25 cellular contexts compared by ENCODE assay signal in genomic region chr7:140451716-140452115, GRCh38. TPM values are rescaled to one million over a fixed set of nuclear protein-coding genes. Genes with fewer than 3 reads are reported as not detected.
DNase-seq lines count a peak whose midpoint lies in the region; ATAC-seq, FAIRE-seq and TF ChIP-seq lines count a peak whose summit lies in the region.
"Had no signal": no experiment of that assay in that cellular context is flagged by ENCODE, and none has a peak within 500 bp of the region (broad histone marks: within the 10 kb centered on the region; RNA-seq: fewer than 3 reads in every experiment).

No MANE protein-coding gene starts in this region.

- CTCF ChIA-PET in SK-N-SH (lab: Yijun Ruan, JAX): interaction anchor here (2.4 kb wide), 1 partner anchor 8 kb away, joined by 13 read pairs; no protein-coding TSS in a partner anchor

- H3K9me2 ChIP-seq in SK-N-SH: no peaks in the 10 kb centered on the region

- intact Hi-C loops in colonic mucosa (cut with DNase I): no loop called here

- WGBS in SK-N-SH (ENCODE audit: low lambda C conversion rate): 63% methylated on average over 1 of the region's 1 CpG

- 0 out of 2 replicates have a peak, but pooled peaks cover 2% of the 10 kb centered on the region for H4K20me1 ChIP-seq in SK-N-SH (ENCODE audit: insufficient read depth)

- no peaks in the 10 kb centered on the region for H3K27me3 Mint-ChIP-seq in neural crest cell (ENCODE audit: low read depth)
- H3K27me3 Mint-ChIP-seq: memory B cell; naive B cell; stimulated activated naive CD8-positive, alpha-beta T cell treated with anti-CD3 and anti-CD28 coated beads, Interleukin-15, Interleukin-2, amounts not matched to agents 100 ng/mL and 50 ng/mL, for 24 hours had no signal

- TF ChIP-seq RAD21 in SK-N-SH (IDR thresholded peaks at IDR 0.05; ENCODE audit: low read length): no peak

- POLR2A ChIA-PET in SK-N-SH (lab: Yijun Ruan, JAX): no interaction called here

- no peaks in the 10 kb centered on the region for H3F3A ChIP-seq in SK-N-SH (replicated peaks; ENCODE audit: insufficient read depth)

- no peaks in the 10 kb centered on the region for H3K27me3 ChIP-seq in SK-N-SH (ENCODE audit: insufficient read depth)
- H3K27me3 ChIP-seq in colonic mucosa: no peaks in the 10 kb centered on the region
- no peaks in the 10 kb centered on the region for H3K27me3 ChIP-seq in Peyer's patch
- H3K27me3 ChIP-seq: SJSA1, tibial nerve had no signal

- H3K4me3 ChIP-seq in SK-N-SH (ENCODE audit: low read depth in 2 of 2, low read length in 1 of 2): no peak overlapping the region
- no peak overlapping the region for H3K4me3 ChIP-seq in colonic mucosa
- H3K4me3 ChIP-seq in Peyer's patch: no peak overlapping the region
- H3K4me3 ChIP-seq: GM23248, SJSA1, tibial nerve had no signal

- FAIRE-seq in HTR-8/SVneo (lab: Jason Lieb, UNC): no peak
- FAIRE-seq: astrocyte, G401.6, GM18507 had no signal

- no peak for TF ChIP-seq EP300 in SK-N-SH (IDR thresholded peaks at IDR 0.05; ENCODE audit: borderline replicate concordance in 1 of 2, low read depth in 1 of 2, low read length in 1 of 2)

- H3K27ac ChIP-seq in SK-N-SH (ENCODE audit: low read depth in 2 of 2, low read length in 1 of 2) (no peak overlapping the region), colonic mucosa (peak overlapping the region; percentile 54), Peyer's patch (no peak overlapping the region)
- H3K27ac ChIP-seq: 22Rv1, GM23248, KMS-11, SJSA1, tibial nerve had no signal

- no peak for TF ChIP-seq CTCF in SK-N-SH (IDR thresholded peaks at IDR 0.05)
- TF ChIP-seq CTCF in colonic mucosa (IDR thresholded peaks at IDR 0.05): no peak
- TF ChIP-seq CTCF in neural crest cell (conservative IDR thresholded peaks at IDR 0.05): no peak
- no peak for TF ChIP-seq CTCF in Peyer's patch (IDR thresholded peaks at IDR 0.05)

- H3K27ac Mint-ChIP-seq in neural crest cell (ENCODE audit: unreplicated experiment): peak overlapping the region; percentile 24
- H3K27ac Mint-ChIP-seq: memory B cell; stimulated activated naive CD8-positive, alpha-beta T cell treated with anti-CD3 and anti-CD28 coated beads, Interleukin-15, Interleukin-2, amounts not matched to agents 100 ng/mL and 50 ng/mL, for 24 hours; T-helper 1 cell treated with Interleukin-12 subunit alpha and Interleukin-12 subunit beta and Interleukin-4 antibody, amounts not matched to agents 30 μg/mL and 1 μg/mL, for 36 hours had no signal

- H3K4me3 Mint-ChIP-seq in neural crest cell: no peak overlapping the region
- H3K4me3 Mint-ChIP-seq: memory B cell; stimulated activated naive CD8-positive, alpha-beta T cell treated with anti-CD3 and anti-CD28 coated beads, Interleukin-15, Interleukin-2, amounts not matched to agents 100 ng/mL and 50 ng/mL, for 24 hours; T-helper 1 cell treated with Interleukin-12 subunit alpha and Interleukin-12 subunit beta and Interleukin-4 antibody, amounts not matched to agents 30 μg/mL and 1 μg/mL, for 36 hours had no signal

- H3K9ac ChIP-seq in SK-N-SH (no peak overlapping the region), colonic mucosa (ENCODE audit: low read depth in 2 of 2, low read length in 2 of 2) (peak overlapping the region in 1 of 2 donors; percentile 27)
- H3K9ac ChIP-seq: GM23248, KMS-11 had no signal

- H3K36me3 ChIP-seq in SK-N-SH (replicated peaks in 1 of 2; ENCODE audit: control insufficient read depth in 1 of 2, insufficient read depth in 2 of 2, low read length in 1 of 2) (peaks cover 37 to 38% of the 10 kb centered on the region in 2 experiments), colonic mucosa (no peaks in the 10 kb centered on the region), Peyer's patch (peaks cover 0 to 47% (median 0%) of the 10 kb centered on the region in 3 donors)

- no peak for DNase-seq in SK-N-SH
- peak; percentile 25 for DNase-seq in NCI-H69 (lab: John Stamatoyannopoulos, UW)
- DNase-seq in colonic mucosa: no peak
- no peak for DNase-seq in neural crest cell (ENCODE audit: low read depth, low spot score)
- DNase-seq in HTR-8/SVneo (ENCODE audit: insufficient read length, low spot score): no peak
- no peak for DNase-seq in NCI-H446 treated with DMSO at 0.1 percent for 48 hours (lab: John Stamatoyannopoulos, UW)
- no peak for DNase-seq in Peyer's patch
- DNase-seq: central memory CD4-positive, alpha-beta T cell; GM23248; naive B cell; NCI-H1436; stimulated activated CD4-positive, alpha-beta T cell treated with anti-CD3 and anti-CD28 coated beads, Interleukin-15, amount 100 ng/mL, for 24 hours had no signal

- ATAC-seq in SK-N-SH treated with all-trans-retinoic acid at 6 μM for 48 hours: peak; percentile 18

- no peaks in the 10 kb centered on the region for H3K4me1 Mint-ChIP-seq in neural crest cell

- H3K4me1 ChIP-seq in SK-N-SH (ENCODE audit: control insufficient read depth in 1 of 2, insufficient read depth in 2 of 2, low read depth in 1 of 2, low read length in 1 of 2) (no peaks in the 10 kb centered on the region), colonic mucosa (peaks cover 6% of the 10 kb centered on the region), Peyer's patch (peaks cover 0 to 5% (median 0%) of the 10 kb centered on the region in 4 donors)
- H3K4me1 ChIP-seq: SJSA1 had no signal

- H3K79me2 ChIP-seq in SK-N-SH (ENCODE audit: insufficient read depth): no peaks in the 10 kb centered on the region

- no peak overlapping the region for H3K4me2 ChIP-seq in SK-N-SH
- H3K4me2 ChIP-seq: KMS-11 had no signal

- H3K9me3 ChIP-seq in SK-N-SH (no peaks in the 10 kb centered on the region), colonic mucosa (no peaks in the 10 kb centered on the region), Peyer's patch (no peaks in the 10 kb centered on the region)
- H3K9me3 ChIP-seq: SJSA1, tibial nerve had no signal

- TF ChIP-seq POLR2A in Peyer's patch (IDR thresholded peaks at IDR 0.05): no peak

- peaks cover 14% of the 10 kb centered on the region for H3K36me3 Mint-ChIP-seq in neural crest cell (ENCODE audit: low read depth)

- H3K9me3 Mint-ChIP-seq in neural crest cell: no peaks in the 10 kb centered on the region
- H3K9me3 Mint-ChIP-seq: activated naive CD4-positive, alpha-beta T cell treated with anti-CD3 and anti-CD28 coated beads, Interleukin-2, amount 50 U/mL, for 72 hours; memory B cell; naive B cell; stimulated activated naive CD8-positive, alpha-beta T cell treated with anti-CD3 and anti-CD28 coated beads, Interleukin-15, Interleukin-2, amounts not matched to agents 100 ng/mL and 50 ng/mL, for 24 hours; T-helper 1 cell treated with Interleukin-12 subunit alpha and Interleukin-12 subunit beta and Interleukin-4 antibody, amounts not matched to agents 30 μg/mL and 1 μg/mL, for 36 hours had no signal

- no peak overlapping the region for H2AFZ ChIP-seq in SK-N-SH (ENCODE audit: low read depth)
- H2AFZ ChIP-seq: GM23248 had no signal

TF ChIP-seq in SK-N-SH treated with all-trans-retinoic acid at 6 μM for 48 hours, 23 proteins besides CTCF, POLR2A, EP300 and RAD21 (continues in another document):
- no peak for TF ChIP-seq CSDC2 (CRISPR knock-in tag; IDR thresholded peaks at IDR 0.05)

TF ChIP-seq in SK-N-SH, 30 proteins besides CTCF, POLR2A, EP300 and RAD21 (continues in another document):
- TF ChIP-seq RFX5 (IDR thresholded peaks at IDR 0.05; ENCODE audit: low read length) (no peak), TEAD4 (IDR thresholded peaks at IDR 0.05; ENCODE audit: borderline replicate concordance, insufficient read depth) (no peak), SIN3A (IDR thresholded peaks at IDR 0.05; ENCODE audit: borderline replicate concordance, low read depth, low read length) (no peak), REST (IDR thresholded peaks at IDR 0.05; ENCODE audit: low read depth, low read length) (no peak), FOXM1 (IDR thresholded peaks at IDR 0.05; ENCODE audit: low read depth) (no peak)

RNA-seq across cellular contexts. Expression of gene MKRN1, which starts 27.6 kb away (rescaled TPM):
- 53.5 and 61.4 TPM in 2 replicates for polyA plus RNA-seq in SK-N-SH (2012; rRNA removed)
- polyA plus RNA-seq in SK-N-SH (2012; cell fraction: cytosol; rRNA removed): 59.4 and 62.2 TPM in 2 replicates
- 46.5 and 61.8 TPM in 2 replicates for polyA plus RNA-seq in SK-N-SH (2012; cell fraction: nucleus; rRNA removed)
- 100 to 1,000 TPM; 175 to 240 TPM for total RNA-seq in colonic mucosa
- total RNA-seq in neural crest cell: 69.3 and 81.2 TPM in 2 replicates
- total RNA-seq in Peyer's patch: 100 to 1,000 TPM; 100 to 194 (median 105) TPM

RNA-seq across cellular contexts. Expression of gene RAB19, which starts 47.9 kb away (rescaled TPM):
- polyA plus RNA-seq in SK-N-SH (2012; rRNA removed): not detected in 2 replicates
- polyA plus RNA-seq in SK-N-SH (2012; cell fraction: cytosol; rRNA removed): 0.04 TPM in 1 of 2 replicates, not detected in the other
- polyA plus RNA-seq in SK-N-SH (2012; cell fraction: nucleus; rRNA removed): 0.13 TPM in 1 of 2 replicates, not detected in the other
- total RNA-seq in colonic mucosa: 10 to 100 TPM; 18.8 to 22.7 TPM
- not detected in 2 replicates for total RNA-seq in neural crest cell
- 10 to 100 TPM in 2 of 4 donors, 1 to 10 TPM in 2; 7.4 to 18.6 (median 10.1) TPM for total RNA-seq in Peyer's patch
- total RNA-seq: astrocyte, GM23248, RPMI7951, SJSA1, tibial nerve had no signal
- polyA plus RNA-seq: GM23248 had no signal

RNA-seq across cellular contexts. Expression of gene SLC37A3, which starts 53.4 kb away (rescaled TPM):
- 53.3 and 73.2 TPM in 2 replicates for polyA plus RNA-seq in SK-N-SH (2012; rRNA removed)
- polyA plus RNA-seq in SK-N-SH (2012; cell fraction: cytosol; rRNA removed): 43.8 and 46.5 TPM in 2 replicates
- polyA plus RNA-seq in SK-N-SH (2012; cell fraction: nucleus; rRNA removed): 102 and 188 TPM in 2 replicates
- 10 to 100 TPM; 47.8 to 52.9 TPM for total RNA-seq in colonic mucosa
- total RNA-seq in neural crest cell: 48.2 and 50.8 TPM in 2 replicates
- 100 to 1,000 TPM in 2 of 4 donors, 10 to 100 TPM in 2; 45.4 to 124 (median 98.9) TPM for total RNA-seq in Peyer's patch
